ENCODE assay signal across 7 cellular contexts in genomic region chr1:46248122-46248920, GRCh38.
DNase-seq lines count a peak whose midpoint lies in the region; ATAC-seq and TF ChIP-seq lines count a peak whose summit lies in the region.
"Had no signal": no experiment of that assay in that cellular context is flagged by ENCODE, and none has a peak within 500 bp of the region (broad histone marks: within the 10 kb centered on the region; RNA-seq: fewer than 3 reads in every experiment).

No MANE protein-coding gene starts in this region.

- H3K27ac Mint-ChIP-seq in activated naive CD8-positive, alpha-beta T cell = peak overlapping the region; percentile 91

- H3K9me3 ChIP-seq in muscle layer of colon (ENCODE audit: low read length) = no peaks in the 10 kb centered on the region

- no peak overlapping the region for H3K27ac ChIP-seq in muscle layer of colon (ENCODE audit: low read depth, low read length)
- H3K27ac ChIP-seq: epithelial cell of prostate had no signal

- no peaks in the 10 kb centered on the region for H3K27me3 Mint-ChIP-seq in activated naive CD8-positive, alpha-beta T cell

- H3K9me3 Mint-ChIP-seq in activated naive CD8-positive, alpha-beta T cell (ENCODE audit: low read depth) = no peaks in the 10 kb centered on the region

- H3K9ac ChIP-seq in muscle layer of colon (ENCODE audit: low read length) = no peak overlapping the region

- H3K4me3 ChIP-seq in GM12864 (ENCODE audit: low read depth, low read length) (peak overlapping the region; percentile 72), muscle layer of colon (ENCODE audit: low read depth in 1 of 2, low read length in 2 of 2) (peak overlapping the region; percentile 59 to 76)

- DNase-seq in GM12864 (ENCODE audit: low read depth) (no peak), NCI-H146 (lab: John Stamatoyannopoulos, UW) (peak; percentile 67), cortex of kidney (lab: John Stamatoyannopoulos, UW) (no peak)

- TF ChIP-seq CTCF in GM12864 (IDR thresholded peaks at IDR 0.05; ENCODE audit: low read depth, low read length, missing control alignments) = peak; percentile 29

- H3K36me3 ChIP-seq in muscle layer of colon (ENCODE audit: insufficient read depth, low read length) = no peaks in the 10 kb centered on the region

- peaks cover 20% of the 10 kb centered on the region for H3K4me1 Mint-ChIP-seq in activated naive CD8-positive, alpha-beta T cell (ENCODE audit: low read depth)

- H3K27me3 ChIP-seq in muscle layer of colon (ENCODE audit: control insufficient read depth in 1 of 2, insufficient read depth in 2 of 2, low read length in 2 of 2) = no peaks in the 10 kb centered on the region

- H3K4me3 Mint-ChIP-seq in activated naive CD8-positive, alpha-beta T cell = peak overlapping the region; percentile 94

- H3K4me1 ChIP-seq in muscle layer of colon (ENCODE audit: insufficient read depth, low read length) = peaks cover 7% of the 10 kb centered on the region

- ATAC-seq in HG02885 (IDR thresholded peaks at IDR 0.05; ENCODE audit: poor library complexity, unreplicated experiment) = no peak

- peaks cover 4% of the 10 kb centered on the region for H3K36me3 Mint-ChIP-seq in activated naive CD8-positive, alpha-beta T cell
